8 cellular contexts compared by ENCODE assay signal in genomic region chr3:170907519-170908234, GRCh38. TPM values are rescaled to one million over a fixed set of nuclear protein-coding genes. Genes with fewer than 3 reads are reported as not detected.
DNase-seq lines count a peak whose midpoint lies in the region; ATAC-seq and TF ChIP-seq lines count a peak whose summit lies in the region.

No MANE protein-coding gene starts in this region.

- H3K4me1 Mint-ChIP-seq in endothelial cell (ENCODE audit: unreplicated experiment): peaks cover 3% of the 10 kb centered on the region

- TF ChIP-seq CTCF in AG09309 (IDR thresholded peaks at IDR 0.05; ENCODE audit: control insufficient read depth, insufficient read depth, low read depth, low read length, missing control alignments) (no peak), endothelial cell (IDR thresholded peaks at IDR 0.05; ENCODE audit: unreplicated experiment) (no peak)

- no peaks in the 10 kb centered on the region; the same call in 1 of the 2 replicates for H3K9me3 ChIP-seq in SJCRH30 (replicated peaks)
- peaks cover 4 to 14% of the 10 kb centered on the region in 2 donors for H3K9me3 ChIP-seq in muscle layer of duodenum (ENCODE audit: control insufficient read depth in 1 of 2, low read length in 2 of 2)

- H3K36me3 Mint-ChIP-seq in endothelial cell (ENCODE audit: low read depth, unreplicated experiment): no peaks in the 10 kb centered on the region

- no peak overlapping the region for H3K27ac ChIP-seq in SJCRH30
- no peak overlapping the region for H3K27ac ChIP-seq in muscle layer of duodenum (ENCODE audit: low read length)

- no peaks in the 10 kb centered on the region for H3K4me1 ChIP-seq in SJCRH30
- peaks cover 0 to 8% of the 10 kb centered on the region in 2 donors for H3K4me1 ChIP-seq in muscle layer of duodenum (ENCODE audit: control insufficient read depth in 1 of 2, insufficient read depth in 2 of 2, low read length in 2 of 2)

- H3K27ac Mint-ChIP-seq in endothelial cell (ENCODE audit: unreplicated experiment): no peak overlapping the region

- H3K36me3 ChIP-seq in SJCRH30: peaks cover 3% of the 10 kb centered on the region; the same call in 1 of the 2 replicates
- no peaks in the 10 kb centered on the region for H3K36me3 ChIP-seq in muscle layer of duodenum (ENCODE audit: control insufficient read depth in 1 of 2, insufficient read depth in 2 of 2, low read length in 2 of 2)

- peaks cover 3% of the 10 kb centered on the region for H3K27me3 Mint-ChIP-seq in endothelial cell (ENCODE audit: unreplicated experiment)

- no peaks in the 10 kb centered on the region for H3K27me3 ChIP-seq in SJCRH30
- no peaks in the 10 kb centered on the region for H3K27me3 ChIP-seq in muscle layer of duodenum (ENCODE audit: low read depth, low read length)

- ATAC-seq in GM21529 (IDR thresholded peaks at IDR 0.05; ENCODE audit: unreplicated experiment): peak; percentile 15
- no peak for ATAC-seq in GM21528 (IDR thresholded peaks at IDR 0.05; ENCODE audit: low FRiP score, unreplicated experiment)

- peaks cover 4% of the 10 kb centered on the region for H3K9me3 Mint-ChIP-seq in endothelial cell (ENCODE audit: unreplicated experiment)

- peak overlapping the region; percentile 67 for H3K4me3 Mint-ChIP-seq in endothelial cell (ENCODE audit: unreplicated experiment)

- H3K4me3 ChIP-seq in AG09309 (ENCODE audit: control insufficient read depth, low read depth, low read length) (peak overlapping the region; percentile 88), SJCRH30 (peak overlapping the region; percentile 67), muscle layer of duodenum (ENCODE audit: low read depth in 1 of 2, low read length in 2 of 2) (peak overlapping the region; percentile 67 to 82)

- no peak for DNase-seq in AG09309 (ENCODE audit: low read depth)
- peak; percentile 18 to 24 for DNase-seq in SJCRH30
- DNase-seq in endothelial cell (ENCODE audit: low spot score): peak; percentile 4
- DNase-seq in NCI-H1436 (lab: John Stamatoyannopoulos, UW): no peak
- DNase-seq in stimulated activated CD4-positive, alpha-beta T cell treated with anti-CD3 and anti-CD28 coated beads, Interleukin-4, amount 100 ng/mL, for 24 hours: no peak

RNA-seq across cellular contexts. Expression of gene EIF5A2, which starts 0.8 kb away (rescaled TPM):
- 4.4 and 7.3 TPM in 2 replicates for total RNA-seq in SJCRH30 (2014; rRNA removed; shearing (Covaris generic))
- 1.3 TPM for total RNA-seq in endothelial cell (ENCODE audit: unreplicated experiment)

RNA-seq across cellular contexts. Expression of gene RPL22L1, which starts 37.7 kb away (rescaled TPM):
- 45.2 and 52.8 TPM in 2 replicates for total RNA-seq in SJCRH30 (2014; rRNA removed; shearing (Covaris generic))
- 22.0 TPM for total RNA-seq in endothelial cell (ENCODE audit: unreplicated experiment)

Comparison
In these comparisons a context has a peak if more than half of its experiments do, and no peak if none do; other contexts are left out.
1. DNase-seq: peak in SJCRH30 (2 of 2) and endothelial cell (single experiment); none in AG09309 (single experiment), NCI-H1436 (single experiment) and stimulated activated CD4-positive, alpha-beta T cell treated with anti-CD3 and anti-CD28 coated beads, Interleukin-4, amount 100 ng/mL, for 24 hours (single experiment).
2. Peak in every context shown above with its lines, with median percentiles within 50 percentile points of each other: H3K4me3 ChIP-seq.